Comparison of ENCODE assay signal across 8 cellular contexts in the genomic region with DNA sequence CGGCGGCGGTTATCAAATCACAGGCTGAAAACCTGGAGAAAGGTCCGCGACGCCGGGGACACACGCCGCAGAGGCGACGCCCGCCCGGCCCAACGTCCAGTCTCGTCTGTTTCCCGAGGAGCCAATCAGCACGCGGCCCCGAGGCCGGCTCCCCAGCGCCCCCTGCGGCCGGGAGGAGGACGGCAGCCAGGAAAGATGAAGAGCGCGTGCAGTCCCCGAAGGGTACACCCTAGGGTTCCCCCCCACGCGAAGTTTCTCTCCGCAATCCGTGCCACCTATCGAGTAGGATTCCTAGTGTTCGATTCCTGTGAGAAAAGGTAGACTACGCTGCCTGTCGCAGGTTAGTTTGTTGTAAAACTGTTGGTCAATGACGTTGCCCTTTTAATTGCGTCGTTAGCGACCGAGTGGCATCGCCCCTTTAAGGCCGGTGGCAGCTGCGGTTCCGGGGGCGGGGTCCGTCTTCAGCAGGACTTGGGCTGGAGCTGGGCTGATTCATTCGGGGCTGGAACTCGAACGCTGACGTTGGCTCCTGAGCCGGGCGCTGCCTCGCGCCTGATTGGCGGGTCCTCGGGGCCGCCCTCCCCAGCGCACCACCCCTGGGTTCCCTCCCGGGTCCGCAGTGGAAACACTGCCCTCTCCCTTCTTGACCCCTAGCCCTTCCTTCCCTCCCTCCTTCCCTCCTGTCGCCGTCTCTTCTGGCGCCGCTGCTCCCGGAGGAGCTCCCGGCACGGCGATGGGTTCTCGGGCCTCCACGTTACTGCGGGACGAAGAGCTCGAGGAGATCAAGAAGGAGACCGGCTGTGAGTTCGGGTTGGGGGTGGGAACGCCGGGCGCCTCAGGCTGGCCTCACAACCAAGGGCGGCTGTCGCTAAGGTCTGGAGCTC. TPM values are rescaled to one million over a fixed set of nuclear protein-coding genes. Genes with fewer than 3 reads are reported as not detected.
DNase-seq lines count a peak whose midpoint lies in the region; ATAC-seq and TF ChIP-seq lines count a peak whose summit lies in the region.

A gene (plus strand): TSS at position 619 of the 884 bp plus-strand sequence. CDS start 115 bp downstream, at position 734.
A gene with protein sequence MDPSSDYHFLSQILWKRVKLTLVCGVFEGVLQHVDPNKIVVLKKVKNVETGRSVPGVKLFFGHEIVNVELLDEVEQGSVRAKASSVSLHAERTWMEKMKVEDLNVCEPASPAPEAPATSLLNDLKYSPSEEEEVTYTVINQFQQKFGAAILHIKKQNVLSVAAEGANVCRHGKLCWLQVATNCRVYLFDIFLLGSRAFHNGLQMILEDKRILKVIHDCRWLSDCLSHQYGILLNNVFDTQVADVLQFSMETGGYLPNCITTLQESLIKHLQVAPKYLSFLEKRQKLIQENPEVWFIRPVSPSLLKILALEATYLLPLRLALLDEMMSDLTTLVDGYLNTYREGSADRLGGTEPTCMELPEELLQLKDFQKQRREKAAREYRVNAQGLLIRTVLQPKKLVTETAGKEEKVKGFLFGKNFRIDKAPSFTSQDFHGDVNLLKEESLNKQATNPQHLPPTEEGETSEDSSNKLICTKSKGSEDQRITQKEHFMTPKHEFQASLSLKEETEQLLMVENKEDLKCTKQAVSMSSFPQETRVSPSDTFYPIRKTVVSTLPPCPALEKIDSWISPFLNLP (minus strand): TSS at position 108 of the 884 bp plus-strand sequence. CDS start 4,182 bp downstream, outside the sequence.

- H2AFZ ChIP-seq in GM23338 (peak within 1 kb of the TSS; percentile 92), fibroblast of lung (ENCODE audit: low read length) (peak within 1 kb of the TSS; percentile 99)

- H3K4me2 ChIP-seq in GM23338: peak within 1 kb of the TSS; percentile 90
- peak within 1 kb of the TSS; percentile 99 for H3K4me2 ChIP-seq in fibroblast of lung (ENCODE audit: extremely low read depth, insufficient read depth, low read length)

- H4K20me1 ChIP-seq in GM23338 (replicated peaks; ENCODE audit: insufficient read depth): peaks cover 17% of the 10 kb centered on the region; the same call in 1 of the 2 replicates
- H4K20me1 ChIP-seq in fibroblast of lung (ENCODE audit: control insufficient read depth, extremely low read depth, insufficient read depth, low read length): no peaks in the 10 kb centered on the region

- H3K9me2 ChIP-seq in GM23338 (ENCODE audit: insufficient read depth): no peaks in the 10 kb centered on the region

- H3K4me1 Mint-ChIP-seq in GM23338: peaks cover 16% of the 10 kb centered on the region
- H3K4me1 Mint-ChIP-seq in naive B cell: peaks cover 14 to 34% (median 31%) of the 10 kb centered on the region in 3 donors
- H3K4me1 Mint-ChIP-seq in stimulated activated effector memory CD8-positive, alpha-beta T cell treated with anti-CD3 and anti-CD28 coated beads, Interleukin-12 subunit alpha, Interleukin-12 subunit beta, amount 100 ng/mL, for 72 hours: peaks cover 6% of the 10 kb centered on the region

- H3K4me3 Mint-ChIP-seq in GM23338: peak within 1 kb of the TSS; percentile 87
- H3K4me3 Mint-ChIP-seq in naive B cell: peak within 1 kb of the TSS; percentile 87 to 95 (median 95)
- H3K4me3 Mint-ChIP-seq in stimulated activated effector memory CD8-positive, alpha-beta T cell treated with anti-CD3 and anti-CD28 coated beads, Interleukin-12 subunit alpha, Interleukin-12 subunit beta, amount 100 ng/mL, for 72 hours: peak within 1 kb of the TSS; percentile 89

- H3K4me1 ChIP-seq in GM23338 (ENCODE audit: insufficient read depth) (peaks cover 25% of the 10 kb centered on the region), fibroblast of lung (ENCODE audit: control insufficient read depth, extremely low read depth, insufficient read depth, low read length) (no peaks in the 10 kb centered on the region)

- H3K27ac ChIP-seq in GM23338 (ENCODE audit: low read depth) (peak within 1 kb of the TSS; percentile 72), fibroblast of lung (ENCODE audit: insufficient read depth, low read length) (peak within 1 kb of the TSS; percentile 96)

- no peaks in the 10 kb centered on the region for H3K9me3 ChIP-seq in fibroblast of lung (ENCODE audit: control insufficient read depth, insufficient read depth, low read depth, low read length)

- H3F3A ChIP-seq in GM23338 (replicated peaks; ENCODE audit: low read depth): 0 out of 2 replicates have a peak, but pooled peaks cover 3% of the 10 kb centered on the region

- H3K27me3 Mint-ChIP-seq in GM23338 (ENCODE audit: insufficient read depth, low read depth, poor library complexity): peaks cover 13% of the 10 kb centered on the region
- H3K27me3 Mint-ChIP-seq in naive B cell: no peaks in the 10 kb centered on the region

- peak; percentile 81 to 92 for TF ChIP-seq CTCF in GM23338 (conservative IDR thresholded peaks at IDR 0.05; ENCODE audit: low read depth in 2 of 2)
- peak; percentile 86 to 93 for TF ChIP-seq CTCF in fibroblast of lung (conservative IDR thresholded peaks at IDR 0.05 in 1 of 2, IDR thresholded peaks at IDR 0.05 in 1 of 2; ENCODE audit: low read depth in 1 of 2, low read length in 2 of 2)

- DNase-seq in EL (peak; percentile 98), GM23338 (ENCODE audit: low spot score) (peak; percentile 99), LHCN-M2 (ENCODE audit: low read depth) (peak; percentile 96), RKO (ENCODE audit: low spot score) (peak; percentile 99), fibroblast of lung (ENCODE audit: low read depth in 2 of 2) (peak; percentile 97 to 98), naive B cell (peak; percentile 94)
- DNase-seq in activated T-helper 1 cell treated with anti-CD3 and anti-CD28 coated beads, Interleukin-2, amount 50 U/mL, for 16 hours (ENCODE audit: low read depth in 1 of 2, low spot score in 1 of 2): peak; percentile 91
- DNase-seq in stimulated activated effector memory CD8-positive, alpha-beta T cell treated with anti-CD3 and anti-CD28 coated beads, Interleukin-12 subunit alpha, Interleukin-12 subunit beta, amount 100 ng/mL, for 72 hours (ENCODE audit: low spot score in 2 of 2): peak; percentile 91 to 98

- H3K27me3 ChIP-seq in GM23338 (ENCODE audit: insufficient read depth) (0 out of 2 replicates have a peak, but pooled peaks cover 10% of the 10 kb centered on the region), fibroblast of lung (ENCODE audit: control insufficient read depth, insufficient read depth, low read length) (no peaks in the 10 kb centered on the region)

- H3K27ac Mint-ChIP-seq in GM23338: peak within 1 kb of the TSS; percentile 92
- peak within 1 kb of the TSS; percentile 89 to 97 (median 95) for H3K27ac Mint-ChIP-seq in naive B cell
- H3K27ac Mint-ChIP-seq in stimulated activated effector memory CD8-positive, alpha-beta T cell treated with anti-CD3 and anti-CD28 coated beads, Interleukin-12 subunit alpha, Interleukin-12 subunit beta, amount 100 ng/mL, for 72 hours: peak within 1 kb of the TSS; percentile 92

- H3K4me3 ChIP-seq in GM23338 (peak within 1 kb of the TSS; percentile 96), fibroblast of lung (replicated peaks in 1 of 4; ENCODE audit: control extremely low read depth in 1 of 4, insufficient read depth in 1 of 4, low read depth in 3 of 4, low read length in 4 of 4) (peak within 1 kb of the TSS; percentile 69 to 94 (median 93))

- peaks cover 43% of the 10 kb centered on the region for H3K79me2 ChIP-seq in GM23338 (replicated peaks; ENCODE audit: insufficient read depth)
- H3K79me2 ChIP-seq in fibroblast of lung (ENCODE audit: control insufficient read depth, insufficient read depth, low read length): peaks cover 20% of the 10 kb centered on the region

- peaks cover 3% of the 10 kb centered on the region; the same call in 1 of the 3 replicates for H3K9me3 Mint-ChIP-seq in GM23338
- H3K9me3 Mint-ChIP-seq in naive B cell: no peaks in the 10 kb centered on the region
- H3K9me3 Mint-ChIP-seq in stimulated activated effector memory CD8-positive, alpha-beta T cell treated with anti-CD3 and anti-CD28 coated beads, Interleukin-12 subunit alpha, Interleukin-12 subunit beta, amount 100 ng/mL, for 72 hours: no peaks in the 10 kb centered on the region

- peak within 1 kb of the TSS; percentile 96 for H3K9ac ChIP-seq in fibroblast of lung (ENCODE audit: insufficient read depth, low read length)

- no peaks in the 10 kb centered on the region for H3K36me3 ChIP-seq in GM23338 (ENCODE audit: insufficient read depth)
- no peaks in the 10 kb centered on the region for H3K36me3 ChIP-seq in fibroblast of lung (ENCODE audit: control insufficient read depth, insufficient read depth, low read length)

- H3K36me3 Mint-ChIP-seq in GM23338 (ENCODE audit: low read depth) (no peaks in the 10 kb centered on the region), naive B cell (no peaks in the 10 kb centered on the region)
- H3K36me3 Mint-ChIP-seq in stimulated activated effector memory CD8-positive, alpha-beta T cell treated with anti-CD3 and anti-CD28 coated beads, Interleukin-12 subunit alpha, Interleukin-12 subunit beta, amount 100 ng/mL, for 72 hours: peaks cover 10% of the 10 kb centered on the region

- peak; percentile 97 for ATAC-seq in GM23338
- ATAC-seq in naive B cell (ENCODE audit: low read depth in 2 of 2): peak; percentile 95 to 96
- peak; percentile 97 for ATAC-seq in stimulated activated effector memory CD8-positive, alpha-beta T cell treated with anti-CD3 and anti-CD28 coated beads, Interleukin-12 subunit alpha, Interleukin-12 subunit beta, amount 100 ng/mL, for 72 hours

TF ChIP-seq in GM23338, 12 proteins besides CTCF, POLR2A, EP300 and RAD21:
- TF ChIP-seq CREB1 (CRISPR knock-in tag; IDR thresholded peaks at IDR 0.05; ENCODE audit: low read depth): peak; percentile 87
- peak; percentile 74 for TF ChIP-seq POLR2AphosphoS5 (IDR thresholded peaks at IDR 0.05; ENCODE audit: low read depth)
- no peak for TF ChIP-seq NANOG (IDR thresholded peaks at IDR 0.05; ENCODE audit: borderline replicate concordance)

RNA-seq across cellular contexts. Expression of the first gene that starts in this region (rescaled TPM):
- total RNA-seq in GM23338 (2014; rRNA removed; shearing (Covaris generic)): 109 and 134 TPM in 2 replicates
- polyA plus RNA-seq in GM23338 (2016; fragmentation: Nextera tagmentation; extraction: Ambion mirVana) (59.6 and 62.3 TPM in 2 replicates), fibroblast of lung (118 and 123 TPM in 2 replicates), naive B cell (ENCODE audit: low read depth in 6 of 6) (10 to 100 TPM in 5 of 6 donors, 1 to 10 TPM in 1; 8.9 to 27.0 (median 14.7) TPM)
- total RNA-seq in LHCN-M2 (2014; rRNA removed) (67.2 and 85.6 TPM in 2 replicates), fibroblast of lung (61.4 and 84.7 TPM in 2 replicates)
- 50.0 TPM for polyA plus RNA-seq in LHCN-M2 (2012)
- polyA plus RNA-seq in fibroblast of lung (2012): 93.5 and 95.3 TPM in 2 replicates
- polyA minus RNA-seq in fibroblast of lung (ENCODE audit: low replicate concordance): 87.4 and 109 TPM in 2 replicates

RNA-seq across cellular contexts. Expression of the second gene that starts in this region (rescaled TPM):
- total RNA-seq in GM23338 (2014; rRNA removed; shearing (Covaris generic)): 0.07 TPM in 1 of 2 replicates, not detected in the other
- polyA plus RNA-seq in GM23338 (2016; fragmentation: Nextera tagmentation; extraction: Ambion mirVana): not detected in 2 replicates
- not detected in 2 replicates for total RNA-seq in LHCN-M2 (2014; rRNA removed)
- polyA plus RNA-seq in LHCN-M2 (2012): not detected
- 0.17 TPM in 1 of 2 replicates, not detected in the other for total RNA-seq in fibroblast of lung
- polyA plus RNA-seq in fibroblast of lung: 0.02 TPM in 1 of 2 replicates, not detected in the other
- not detected in 2 replicates for polyA plus RNA-seq in fibroblast of lung (2012)
- not detected in 2 replicates for polyA minus RNA-seq in fibroblast of lung (ENCODE audit: low replicate concordance)
- not detected for polyA plus RNA-seq in naive B cell (ENCODE audit: low read depth in 6 of 6)

Comparison
In these comparisons a context has a peak if more than half of its experiments do, and no peak if none do; other contexts are left out.
1. Peak in every context shown above with its lines: DNase-seq, ATAC-seq, H3K4me3 ChIP-seq and H3K27ac ChIP-seq.